In the genomic region with DNA sequence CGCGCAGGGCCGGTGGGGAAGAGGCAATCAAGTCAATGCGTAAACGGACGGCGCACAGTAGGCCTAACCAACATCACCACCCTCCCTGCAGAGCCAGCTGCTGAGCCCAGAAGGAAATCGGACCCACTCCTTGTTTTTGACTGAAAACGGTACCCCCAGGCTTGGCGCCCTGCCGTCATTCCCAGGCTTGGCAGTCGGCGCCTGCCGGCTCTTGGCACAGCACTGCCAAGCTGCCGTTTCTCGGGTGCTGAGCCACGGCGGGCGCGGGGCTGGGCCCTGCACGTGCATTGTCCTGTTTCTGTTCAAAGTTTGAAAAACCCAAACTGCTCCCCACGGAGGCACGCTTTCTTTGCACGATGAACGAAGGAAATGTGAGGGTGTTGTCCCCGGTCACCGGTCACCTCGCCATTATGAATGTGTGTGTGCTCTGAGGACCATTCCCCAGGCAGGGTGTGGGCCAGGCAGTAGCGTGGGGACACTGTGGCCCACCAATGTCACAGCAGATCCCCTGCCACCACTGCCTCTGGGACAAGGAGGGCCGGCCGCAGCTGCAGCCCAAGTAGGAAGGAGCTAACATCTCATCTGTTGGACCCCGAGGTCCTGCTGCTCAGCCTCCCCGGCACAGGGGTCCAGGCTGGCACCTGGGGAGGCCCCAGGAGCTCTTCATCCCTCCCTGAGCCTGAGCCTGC, we compare ENCODE assay signal across 18 cellular contexts. TPM values are rescaled to one million over a fixed set of nuclear protein-coding genes. Genes with fewer than 3 reads are reported as not detected.
DNase-seq lines count a peak whose midpoint lies in the region; ATAC-seq and TF ChIP-seq lines count a peak whose summit lies in the region.
"Had no signal": no experiment of that assay in that cellular context is flagged by ENCODE, and none has a peak within 500 bp of the region (broad histone marks: within the 10 kb centered on the region; RNA-seq: fewer than 3 reads in every experiment).

No MANE protein-coding gene starts in this region.

- no peak for TF ChIP-seq POLR2A in erythroblast (IDR thresholded peaks at IDR 0.05; ENCODE audit: low read length)

- intact Hi-C loops in head of caudate nucleus (cut with DNase I) = no loop called here
- intact Hi-C loops in posterior cingulate gyrus (cut with DNase I) = no loop called here
- intact Hi-C loops in activated CD4-positive, alpha-beta T cell treated with anti-CD3 and anti-CD28 coated beads for 36 hours (cut with DNase I, micrococcal nuclease) = no loop called here

- H3K4me1 Mint-ChIP-seq in activated CD4-positive, alpha-beta T cell treated with anti-CD3 and anti-CD28 coated beads for 36 hours = no peaks in the 10 kb centered on the region
- H3K4me1 Mint-ChIP-seq: B cell; CD4-positive, alpha-beta memory T cell had no signal

- H3K27ac Mint-ChIP-seq in activated CD4-positive, alpha-beta T cell treated with anti-CD3 and anti-CD28 coated beads for 36 hours = no peak overlapping the region
- H3K27ac Mint-ChIP-seq: CD4-positive, alpha-beta memory T cell had no signal

- H3K9me3 Mint-ChIP-seq in activated CD4-positive, alpha-beta T cell treated with anti-CD3 and anti-CD28 coated beads for 36 hours (ENCODE audit: low read depth) = no peaks in the 10 kb centered on the region
- H3K9me3 Mint-ChIP-seq: CD4-positive, alpha-beta memory T cell had no signal

- CTCF ChIA-PET in activated CD4-positive, alpha-beta T cell treated with anti-CD3 and anti-CD28 coated beads for 36 hours (lab: Charles Lee) = interaction anchor here (0.7 kb wide), 1 partner anchor 10 kb away, joined by 3 read pairs; no protein-coding TSS in a partner anchor

- DNase-seq in NCI-H1694 (lab: John Stamatoyannopoulos, UW) (peak; percentile 33), amygdala (lab: John Stamatoyannopoulos, UW) (peak in 39 of 56 donors; percentile 12 to 83 (median 47)), head of caudate nucleus (peak in 37 of 42 donors; percentile 17 to 81 (median 66)), posterior cingulate gyrus (peak in 8 of 10 donors; percentile 35 to 91 (median 52)), erythroblast (lab: John Stamatoyannopoulos, UW) (no peak)
- DNase-seq in activated CD4-positive, alpha-beta T cell treated with anti-CD3 and anti-CD28 coated beads for 36 hours = no peak
- DNase-seq: Calu3; CD4-positive, alpha-beta memory T cell; DMS79; MV-4-11; NCI-H1417; NCI-H2029; NCI-H2171; NCI-H748 treated with DMSO at 0.1 percent for 48 hours; PC-3 had no signal

- peaks cover 5% of the 10 kb centered on the region for H3K27me3 Mint-ChIP-seq in activated CD4-positive, alpha-beta T cell treated with anti-CD3 and anti-CD28 coated beads for 36 hours

- no peaks in the 10 kb centered on the region for H3K36me3 Mint-ChIP-seq in activated CD4-positive, alpha-beta T cell treated with anti-CD3 and anti-CD28 coated beads for 36 hours (ENCODE audit: low read depth)
- H3K36me3 Mint-ChIP-seq: CD4-positive, alpha-beta memory T cell had no signal

- POLR2A ChIA-PET in activated CD4-positive, alpha-beta T cell treated with anti-CD3 and anti-CD28 coated beads for 36 hours (lab: Charles Lee) = no interaction called here

- no peak overlapping the region for H3K4me3 Mint-ChIP-seq in activated CD4-positive, alpha-beta T cell treated with anti-CD3 and anti-CD28 coated beads for 36 hours
- H3K4me3 Mint-ChIP-seq: B cell; CD4-positive, alpha-beta memory T cell had no signal

- no peak for ATAC-seq in HG02938 (IDR thresholded peaks at IDR 0.05; ENCODE audit: unreplicated experiment)
- no peak for ATAC-seq in activated CD4-positive, alpha-beta T cell treated with anti-CD3 and anti-CD28 coated beads for 36 hours
- ATAC-seq: PC-3 had no signal

RNA-seq across cellular contexts. Expression of a gene that starts 20.0 kb away (rescaled TPM):
- total RNA-seq in activated CD4-positive, alpha-beta T cell treated with anti-CD3 and anti-CD28 coated beads for 36 hours = not detected
- total RNA-seq: B cell; CD4-positive, alpha-beta memory T cell had no signal

RNA-seq across cellular contexts. Expression of a gene that starts 22.4 kb away (rescaled TPM):
- total RNA-seq in activated CD4-positive, alpha-beta T cell treated with anti-CD3 and anti-CD28 coated beads for 36 hours = not detected
- total RNA-seq: B cell; Calu3; CD4-positive, alpha-beta memory T cell; NCI-H460; PC-3 had no signal

Comparison
In these comparisons a context has a peak if more than half of its experiments do, and no peak if none do; other contexts are left out.
1. DNase-seq: peak in NCI-H1694 (single experiment), amygdala (39 of 56), head of caudate nucleus (37 of 42) and posterior cingulate gyrus (8 of 10); none in erythroblast (0 of 2) and activated CD4-positive, alpha-beta T cell treated with anti-CD3 and anti-CD28 coated beads for 36 hours (single experiment).